8 cellular contexts compared by ENCODE assay signal in genomic region chr7:30771859-30772429, GRCh38. TPM values are rescaled to one million over a fixed set of nuclear protein-coding genes. Genes with fewer than 3 reads are reported as not detected.
A peak's percentile ranks its signal among the peaks of the same experiment; 100 is the strongest.
DNase-seq lines count a peak whose midpoint lies in the region; ATAC-seq, FAIRE-seq and TF ChIP-seq lines count a peak whose summit lies in the region.

No MANE protein-coding gene starts in this region.

- peaks cover 6 to 16% (median 11%) of the 10 kb centered on the region in 10 experiments; a peak in 19 of 20 replicates for H3K4me1 ChIP-seq in BLaER1 treated with 17β-estradiol and CSF1 and Interleukin-3, amounts not matched to agents 10 nM and 100 nM
- no peaks in the 10 kb centered on the region for H3K4me1 ChIP-seq in MM.1S (ENCODE audit: low read length)
- H3K4me1 ChIP-seq in lower lobe of right lung, result peaks cover 20% of the 10 kb centered on the region
- H3K4me1 ChIP-seq in uterus, result peaks cover 0 to 4% of the 10 kb centered on the region in 2 donors

- ATAC-seq in GM18517 (IDR thresholded peaks at IDR 0.05; ENCODE audit: unreplicated experiment) (peak; percentile 31), lower lobe of right lung (peak in 1 of 2 donors; percentile 12), GM19324 (IDR thresholded peaks at IDR 0.05; ENCODE audit: low FRiP score, unreplicated experiment) (no peak)

- no peak for TF ChIP-seq POLR2A in uterus (IDR thresholded peaks at IDR 0.05)
- TF ChIP-seq POLR2A in GM12892 (IDR thresholded peaks at IDR 0.05; ENCODE audit: low read depth, low read length), result no peak

- no peaks in the 10 kb centered on the region for H3K9me2 ChIP-seq in MM.1S (replicated peaks; ENCODE audit: insufficient read depth, low read length)

- peak overlapping the region; percentile 94 for H2AFZ ChIP-seq in MM.1S (ENCODE audit: low read length)

- peak overlapping the region in 10 of 11 experiments; percentile 61 to 84 (median 76); a peak in 20 of 22 replicates for H3K27ac ChIP-seq in BLaER1 treated with 17β-estradiol and CSF1 and Interleukin-3, amounts not matched to agents 10 nM and 100 nM
- peak overlapping the region; percentile 43; the same call in 1 of the 2 replicates for H3K27ac ChIP-seq in MM.1S (ENCODE audit: low read length)
- peak overlapping the region; percentile 83 for H3K27ac ChIP-seq in lower lobe of right lung
- H3K27ac ChIP-seq in uterus, result peak overlapping the region; percentile 70 to 71

- no peaks in the 10 kb centered on the region for H3K79me2 ChIP-seq in MM.1S (ENCODE audit: low read length)

- H3K4me2 ChIP-seq in BLaER1 treated with 17β-estradiol and CSF1 and Interleukin-3, amounts not matched to agents 10 nM and 100 nM, result peak overlapping the region; percentile 82 to 96 (median 91)
- peak overlapping the region; percentile 92 for H3K4me2 ChIP-seq in MM.1S (ENCODE audit: low read depth, low read length)

- no peaks in the 10 kb centered on the region for H3K36me3 ChIP-seq in BLaER1 treated with 17β-estradiol and CSF1 and Interleukin-3, amounts not matched to agents 10 nM and 100 nM
- H3K36me3 ChIP-seq in MM.1S (replicated peaks; ENCODE audit: insufficient read depth, low read length) (no peaks in the 10 kb centered on the region), bronchial epithelial cell (ENCODE audit: control insufficient read depth, insufficient read depth, low read length) (no peaks in the 10 kb centered on the region), lower lobe of right lung (peaks cover 5% of the 10 kb centered on the region), uterus (no peaks in the 10 kb centered on the region)

- TF ChIP-seq CTCF in MM.1S (IDR thresholded peaks at IDR 0.05; ENCODE audit: low read length), result no peak
- TF ChIP-seq CTCF in bronchial epithelial cell (IDR thresholded peaks at IDR 0.05; ENCODE audit: insufficient read depth, low read length, severe bottlenecking), result no peak
- TF ChIP-seq CTCF in lower lobe of right lung (IDR thresholded peaks at IDR 0.05), result no peak
- TF ChIP-seq CTCF in uterus (IDR thresholded peaks at IDR 0.05), result no peak

- peak overlapping the region; percentile 78 to 95 (median 81) for H3K4me3 ChIP-seq in BLaER1 treated with 17β-estradiol and CSF1 and Interleukin-3, amounts not matched to agents 10 nM and 100 nM
- H3K4me3 ChIP-seq in MM.1S (ENCODE audit: low read length) (peak overlapping the region; percentile 89), bronchial epithelial cell (ENCODE audit: low read depth, low read length) (peak overlapping the region; percentile 53), lower lobe of right lung (peak overlapping the region; percentile 95), uterus (peak overlapping the region; percentile 61 to 66)

- no peak for FAIRE-seq in bronchial epithelial cell (lab: Jason Lieb, UNC)
- no peak for FAIRE-seq in GM12892 (lab: Jason Lieb, UNC)

- no peaks in the 10 kb centered on the region for H3F3A ChIP-seq in MM.1S (ENCODE audit: insufficient read depth, low read length)

- H4K20me1 ChIP-seq in BLaER1 treated with 17β-estradiol and CSF1 and Interleukin-3, amounts not matched to agents 10 nM and 100 nM, result no peaks in the 10 kb centered on the region; a peak in 1 of 22 replicates
- no peaks in the 10 kb centered on the region for H4K20me1 ChIP-seq in MM.1S (ENCODE audit: insufficient read depth, low read length)

- DNase-seq in MM.1S (peak; percentile 12), bronchial epithelial cell (ENCODE audit: low read depth) (no peak), lower lobe of right lung (no peak), uterus (no peak), GM12892 (ENCODE audit: insufficient read length) (no peak)

- H3K9ac ChIP-seq in BLaER1 treated with 17β-estradiol and CSF1 and Interleukin-3, amounts not matched to agents 10 nM and 100 nM, result peak overlapping the region; percentile 73 to 86 (median 82)
- peak overlapping the region; percentile 86 for H3K9ac ChIP-seq in MM.1S (ENCODE audit: low read length)

- intact Hi-C loops in lower lobe of right lung (cut with DNase I), result no loop called here
- intact Hi-C loops in uterus (cut with DNase I; ENCODE audit: low total_unique reads), result no loop called here

- H3K27me3 ChIP-seq in BLaER1 treated with 17β-estradiol and CSF1 and Interleukin-3, amounts not matched to agents 10 nM and 100 nM, result no peaks in the 10 kb centered on the region
- no peaks in the 10 kb centered on the region for H3K27me3 ChIP-seq in MM.1S (replicated peaks; ENCODE audit: insufficient read depth, low read length)
- H3K27me3 ChIP-seq in bronchial epithelial cell (ENCODE audit: control insufficient read depth, insufficient read depth, low read length), result no peaks in the 10 kb centered on the region
- H3K27me3 ChIP-seq in lower lobe of right lung (ENCODE audit: low read depth), result no peaks in the 10 kb centered on the region
- no peaks in the 10 kb centered on the region for H3K27me3 ChIP-seq in uterus

- H3K9me3 ChIP-seq in BLaER1 treated with 17β-estradiol and CSF1 and Interleukin-3, amounts not matched to agents 10 nM and 100 nM (replicated peaks in 1 of 11), result no peaks in the 10 kb centered on the region
- no peaks in the 10 kb centered on the region for H3K9me3 ChIP-seq in MM.1S (replicated peaks; ENCODE audit: insufficient read depth, low read length)
- no peaks in the 10 kb centered on the region for H3K9me3 ChIP-seq in lower lobe of right lung
- H3K9me3 ChIP-seq in uterus, result no peaks in the 10 kb centered on the region

RNA-seq across cellular contexts. Expression of gene MINDY4, which starts 0.7 kb away (rescaled TPM):
- total RNA-seq in bronchial epithelial cell, result 1.1 and 1.3 TPM in 2 replicates
- 13.8 TPM for total RNA-seq in lower lobe of right lung
- total RNA-seq in uterus, result 10 to 100 TPM; 14.7 to 23.8 (median 16.9) TPM
- 0.49 TPM for polyA plus RNA-seq in GM12892 (2012; ENCODE audit: missing spikeins)

RNA-seq across cellular contexts. Expression of gene INMT, which starts 20.0 kb away (rescaled TPM):
- 0.13 and 0.26 TPM in 2 replicates for total RNA-seq in bronchial epithelial cell
- 249 TPM for total RNA-seq in lower lobe of right lung
- 10 to 100 TPM in 3 of 4 donors, 1 to 10 TPM in 1; 6.5 to 29.2 (median 20.0) TPM for total RNA-seq in uterus
- polyA plus RNA-seq in GM12892 (2012; ENCODE audit: missing spikeins), result not detected
